8 cellular contexts compared by ENCODE assay signal in the genomic region with DNA sequence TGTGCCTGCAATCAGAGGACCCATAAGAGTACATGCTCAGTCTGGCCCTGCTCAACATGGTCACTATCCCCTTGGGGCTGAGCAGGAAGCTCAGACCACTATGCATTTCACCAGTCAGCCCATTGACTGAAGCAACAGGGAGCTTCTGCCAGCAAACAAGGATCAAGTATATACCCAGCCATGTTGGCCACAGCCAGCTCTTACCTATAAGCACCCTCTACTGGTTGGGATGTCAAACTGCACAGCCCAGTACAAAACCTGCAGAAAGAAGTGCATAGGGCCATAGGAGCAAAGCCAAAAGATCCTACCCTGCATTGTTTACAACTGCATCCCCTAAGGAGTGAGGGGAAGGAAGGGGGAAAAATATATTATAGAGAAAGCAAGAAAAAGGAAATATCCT.
DNase-seq lines count a peak whose midpoint lies in the region; ATAC-seq and TF ChIP-seq lines count a peak whose summit lies in the region.

No MANE protein-coding gene starts in this region.

- H3K79me2 ChIP-seq in OCI-LY3 (ENCODE audit: low read length): no peaks in the 10 kb centered on the region

- no peaks in the 10 kb centered on the region for H4K20me1 ChIP-seq in OCI-LY3 (ENCODE audit: insufficient read depth, low read length)

- peaks cover 20% of the 10 kb centered on the region for H3K4me1 ChIP-seq in OCI-LY3 (ENCODE audit: low read length)

- DNase-seq in stimulated activated CD4-positive, alpha-beta T cell treated with anti-CD3 and anti-CD28 coated beads, Interleukin-4, amount 100 ng/mL, for 24 hours: peak; percentile 8
- DNase-seq in stimulated activated CD4-positive, alpha-beta T cell treated with anti-CD3 and anti-CD28 coated beads, Interleukin-4, amount 100 ng/mL, for 4 hours: no peak
- DNase-seq in fibroblast of villous mesenchyme (ENCODE audit: low read depth): no peak
- DNase-seq in omental fat pad (ENCODE audit: low spot score): no peak
- no peak for DNase-seq in stimulated activated CD8-positive, alpha-beta memory T cell treated with anti-CD3 and anti-CD28 coated beads, Interleukin-4, amount 100 ng/mL, for 48 hours

- H3K36me3 ChIP-seq in OCI-LY3 (replicated peaks; ENCODE audit: low read depth, low read length): peaks cover 3% of the 10 kb centered on the region

- no peak for ATAC-seq in omental fat pad (ENCODE audit: low FRiP score)
- no peak for ATAC-seq in HG02763 (IDR thresholded peaks at IDR 0.05; ENCODE audit: unreplicated experiment)
- no peak for ATAC-seq in HG03175 (IDR thresholded peaks at IDR 0.05; ENCODE audit: unreplicated experiment)

- TF ChIP-seq CTCF in OCI-LY3 (IDR thresholded peaks at IDR 0.05; ENCODE audit: low read depth, low read length): peak; percentile 42
- TF ChIP-seq CTCF in fibroblast of villous mesenchyme (IDR thresholded peaks at IDR 0.05; ENCODE audit: insufficient read depth, low read depth, low read length): peak; percentile 41
- TF ChIP-seq CTCF in omental fat pad (IDR thresholded peaks at IDR 0.05): no peak

- H3K4me3 ChIP-seq in OCI-LY3 (ENCODE audit: low read length) (no peak overlapping the region), fibroblast of villous mesenchyme (ENCODE audit: low read depth, low read length) (no peak overlapping the region)

- no peaks in the 10 kb centered on the region for H3K27me3 ChIP-seq in OCI-LY3 (ENCODE audit: low read depth, low read length)

- H3K9ac ChIP-seq in OCI-LY3 (ENCODE audit: low read length): no peak overlapping the region

- peaks cover 12% of the 10 kb centered on the region for H3K9me3 ChIP-seq in OCI-LY3 (ENCODE audit: insufficient read depth, low read length)

- no peak overlapping the region for H3K27ac ChIP-seq in OCI-LY3 (ENCODE audit: low read length)

- no peak overlapping the region for H3K4me2 ChIP-seq in OCI-LY3 (ENCODE audit: low read length)

- no peak overlapping the region for H2AFZ ChIP-seq in OCI-LY3 (ENCODE audit: low read depth, low read length)

Comparison
In these comparisons a context has a peak if more than half of its experiments do, and no peak if none do; other contexts are left out.
1. CTCF ChIP-seq: peak in OCI-LY3 (single experiment) and fibroblast of villous mesenchyme (single experiment); none in omental fat pad (0 of 3).